In the genomic region with DNA sequence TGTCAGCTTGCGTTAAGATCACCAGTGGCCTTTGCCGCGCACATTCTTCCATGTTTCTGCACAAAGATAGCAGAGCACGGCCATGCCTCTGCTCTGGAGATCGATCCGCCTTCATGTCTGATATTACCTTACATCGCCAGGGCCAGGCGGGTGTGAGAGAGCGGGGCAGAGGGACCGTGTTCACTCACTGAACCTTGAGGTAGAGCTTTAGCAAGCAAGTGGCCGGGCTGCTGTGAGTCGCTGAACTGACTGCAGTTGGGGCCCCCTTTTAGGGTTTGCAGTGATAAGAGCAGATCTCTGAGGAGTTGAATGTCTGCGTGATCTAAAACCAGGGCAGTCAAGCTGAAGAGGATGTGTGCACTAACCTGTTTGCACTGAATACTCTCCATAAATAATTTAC, we compare ENCODE assay signal across 1 cellular context.
TF ChIP-seq lines count a peak whose summit lies in the region.

No MANE protein-coding gene starts in this region.

TF ChIP-seq in WTC11, 78 proteins besides CTCF, POLR2A, EP300 and RAD21 (continued from another document):
- TF ChIP-seq, protein P1, sequence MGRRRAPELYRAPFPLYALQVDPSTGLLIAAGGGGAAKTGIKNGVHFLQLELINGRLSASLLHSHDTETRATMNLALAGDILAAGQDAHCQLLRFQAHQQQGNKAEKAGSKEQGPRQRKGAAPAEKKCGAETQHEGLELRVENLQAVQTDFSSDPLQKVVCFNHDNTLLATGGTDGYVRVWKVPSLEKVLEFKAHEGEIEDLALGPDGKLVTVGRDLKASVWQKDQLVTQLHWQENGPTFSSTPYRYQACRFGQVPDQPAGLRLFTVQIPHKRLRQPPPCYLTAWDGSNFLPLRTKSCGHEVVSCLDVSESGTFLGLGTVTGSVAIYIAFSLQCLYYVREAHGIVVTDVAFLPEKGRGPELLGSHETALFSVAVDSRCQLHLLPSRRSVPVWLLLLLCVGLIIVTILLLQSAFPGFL (CRISPR knock-in tag; IDR thresholded peaks at IDR 0.05; ENCODE audit: borderline replicate concordance) = no peak
- TF ChIP-seq KAT7 (CRISPR knock-in tag; IDR thresholded peaks at IDR 0.05; ENCODE audit: borderline replicate concordance) = no peak
- TF ChIP-seq ESRRA (CRISPR knock-in tag; IDR thresholded peaks at IDR 0.05; ENCODE audit: borderline replicate concordance) = no peak
